ENCODE assay signal across 1 cellular context in genomic region chr18:41121116-41121826, GRCh38.
TF ChIP-seq lines count a peak whose summit lies in the region.

No MANE protein-coding gene starts in this region.

TF ChIP-seq in GM12878, 131 proteins besides CTCF, POLR2A, EP300 and RAD21 (continued from another document):
- no peak for TF ChIP-seq ELK1 (IDR thresholded peaks at IDR 0.05; ENCODE audit: low read depth, low read length)
- no peak for TF ChIP-seq ZZZ3 (IDR thresholded peaks at IDR 0.05; ENCODE audit: control insufficient read depth, insufficient read length, low read depth)
- TF ChIP-seq NFIC (IDR thresholded peaks at IDR 0.05; ENCODE audit: low read depth, low read length), result no peak
- no peak for TF ChIP-seq MAX (IDR thresholded peaks at IDR 0.05; ENCODE audit: low read depth, low read length)
- TF ChIP-seq BHLHE40 (IDR thresholded peaks at IDR 0.05; ENCODE audit: borderline replicate concordance in 1 of 2, low read depth in 2 of 2, low read length in 1 of 2), result no peak
- no peak for TF ChIP-seq BCL3 (IDR thresholded peaks at IDR 0.05; ENCODE audit: borderline replicate concordance, insufficient read depth, low read depth, low read length, poor library complexity, severe bottlenecking)
- no peak for TF ChIP-seq SMARCA5 (IDR thresholded peaks at IDR 0.05)
- no peak for TF ChIP-seq ZNF274 (IDR thresholded peaks at IDR 0.05; ENCODE audit: insufficient read depth, insufficient read length)
